In genomic region chr2:149464396-149464795, GRCh38 we compare ENCODE assay signal across 23 cellular contexts.
"Had no signal": no experiment of that assay in that cellular context is flagged by ENCODE, and none has a peak within 500 bp of the region (broad histone marks: within the 10 kb centered on the region; RNA-seq: fewer than 3 reads in every experiment).

No MANE protein-coding gene starts in this region.

- H3K4me1 Mint-ChIP-seq: naive thymus-derived CD4-positive, alpha-beta T cell had no signal

- DNase-seq: colonic mucosa; cortex of kidney; effector CD8-positive, alpha-beta T cell; effector memory CD8-positive, alpha-beta T cell; endodermal cell; erythroblast; esophagus squamous epithelium; foreskin melanocyte; gastrocnemius medialis; glutamatergic neuron; head of caudate nucleus; heart right ventricle; hippocampal formation; left cardiac atrium; left lung; left ventricle myocardium superior; lower lobe of right lung; mesenchymal stem cell; midbrain; naive thymus-derived CD4-positive, alpha-beta T cell had no signal

- H3K4me3 Mint-ChIP-seq: dendritic cell treated with granulocyte-macrophage colony-stimulating factor and Interleukin-4, amounts not matched to agents 40 ng/mL and 50 ng/mL, for 4 days; effector memory CD8-positive, alpha-beta T cell; endodermal cell; naive thymus-derived CD4-positive, alpha-beta T cell had no signal

- H3K36me3 ChIP-seq: colonic mucosa, esophagus squamous epithelium, gastrocnemius medialis, heart right ventricle, left lung, lower lobe of right lung had no signal

- ATAC-seq: effector memory CD8-positive, alpha-beta T cell; esophagus mucosa; gastrocnemius medialis; heart right ventricle; left cardiac atrium; left lung; left ventricle myocardium superior; lower lobe of right lung; naive thymus-derived CD4-positive, alpha-beta T cell had no signal

- H3K27ac Mint-ChIP-seq: dendritic cell treated with granulocyte-macrophage colony-stimulating factor and Interleukin-4, amounts not matched to agents 40 ng/mL and 50 ng/mL, for 4 days; effector memory CD8-positive, alpha-beta T cell; endodermal cell; naive thymus-derived CD4-positive, alpha-beta T cell had no signal

- H3K9me3 Mint-ChIP-seq: dendritic cell treated with granulocyte-macrophage colony-stimulating factor and Interleukin-4, amounts not matched to agents 40 ng/mL and 50 ng/mL, for 4 days had no signal

- H3K4me3 ChIP-seq: colonic mucosa, esophagus squamous epithelium, gastrocnemius medialis, heart right ventricle, left lung, lower lobe of right lung had no signal

- H3K4me1 ChIP-seq: colonic mucosa, esophagus squamous epithelium, gastrocnemius medialis, heart right ventricle, left lung, lower lobe of right lung had no signal

- H3K27me3 ChIP-seq: colonic mucosa, esophagus squamous epithelium, gastrocnemius medialis, heart right ventricle had no signal

- H3K27ac ChIP-seq: colonic mucosa, epithelial cell of prostate, esophagus squamous epithelium, gastrocnemius medialis, heart right ventricle, left lung, lower lobe of right lung had no signal

- H3K36me3 Mint-ChIP-seq: naive thymus-derived CD4-positive, alpha-beta T cell had no signal

- H3K27me3 Mint-ChIP-seq: dendritic cell treated with granulocyte-macrophage colony-stimulating factor and Interleukin-4, amounts not matched to agents 40 ng/mL and 50 ng/mL, for 4 days; effector memory CD8-positive, alpha-beta T cell had no signal

- H3K9me3 ChIP-seq: colonic mucosa, gastrocnemius medialis had no signal
